ENCODE assay signal across 20 cellular contexts in the genomic region with DNA sequence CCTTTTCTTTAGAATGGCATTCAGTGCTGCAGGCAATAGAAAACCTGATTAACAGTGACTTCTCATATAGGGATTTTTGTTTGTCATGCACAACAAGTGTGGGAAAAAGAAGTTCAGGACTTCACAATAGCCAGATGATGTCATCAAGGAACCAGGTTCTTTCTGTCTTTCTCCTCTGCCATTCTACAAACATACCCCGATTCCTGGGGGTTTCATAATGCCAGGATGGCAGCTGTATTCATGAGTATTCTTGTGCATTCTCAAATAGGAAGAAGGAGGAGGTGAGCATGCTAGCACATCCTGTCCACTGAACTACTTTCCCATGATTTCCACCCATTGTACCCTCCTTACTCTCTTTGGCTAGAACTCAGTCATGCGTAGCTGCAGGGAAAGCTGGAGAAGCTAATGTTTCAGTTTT.
DNase-seq lines count a peak whose midpoint lies in the region; ATAC-seq, FAIRE-seq and TF ChIP-seq lines count a peak whose summit lies in the region.
"Had no signal": no experiment of that assay in that cellular context is flagged by ENCODE, and none has a peak within 500 bp of the region (broad histone marks: within the 10 kb centered on the region; RNA-seq: fewer than 3 reads in every experiment).

No MANE protein-coding gene starts in this region.

- H3K9me3 ChIP-seq in HepG2 (ENCODE audit: low read length) = no peaks in the 10 kb centered on the region
- no peaks in the 10 kb centered on the region for H3K9me3 ChIP-seq in right lobe of liver
- H3K9me3 ChIP-seq: SJCRH30 had no signal

- TF ChIP-seq EP300 in HepG2 (IDR thresholded peaks at IDR 0.05; ENCODE audit: low read depth in 2 of 2, low read length in 2 of 2) = no peak
- no peak for TF ChIP-seq EP300 in HepG2 (CRISPR knock-in tag; IDR thresholded peaks at IDR 0.05; ENCODE audit: borderline replicate concordance)

- TF ChIP-seq CTCF in HepG2 (CRISPR knock-in tag; IDR thresholded peaks at IDR 0.05) (no peak), right lobe of liver (IDR thresholded peaks at IDR 0.05) (no peak), endothelial cell (IDR thresholded peaks at IDR 0.05; ENCODE audit: unreplicated experiment) (no peak)

- H2AFZ ChIP-seq in HepG2 (ENCODE audit: low read length) = no peak overlapping the region

- H3K9me3 Mint-ChIP-seq in endothelial cell (ENCODE audit: unreplicated experiment) = no peaks in the 10 kb centered on the region
- H3K9me3 Mint-ChIP-seq in activated CD4-positive, alpha-beta memory T cell treated with anti-CD3 and anti-CD28 coated beads, Interleukin-2, amount 10 ng/mL, durations not matched to agents 7 days and 5 days = no peaks in the 10 kb centered on the region
- H3K9me3 Mint-ChIP-seq: H9 had no signal

- peaks cover 43% of the 10 kb centered on the region for H3K4me1 ChIP-seq in HepG2 (ENCODE audit: insufficient read depth, low read length)
- peaks cover 0 to 15% (median 3%) of the 10 kb centered on the region in 4 donors for H3K4me1 ChIP-seq in right lobe of liver

- no peak overlapping the region for H3K4me2 ChIP-seq in HepG2 (ENCODE audit: low read depth, low read length)

- DNase-seq in HepG2 (ENCODE audit: low spot score) (no peak), right lobe of liver (no peak), endothelial cell (ENCODE audit: low spot score) (peak; percentile 15), lung microvascular endothelial cell (ENCODE audit: low read depth in 2 of 2) (peak; percentile 31 to 96), NCI-H1417 treated with DMSO at 0.1 percent for 48 hours (lab: John Stamatoyannopoulos, UW) (no peak)
- no peak for DNase-seq in activated CD4-positive, alpha-beta memory T cell treated with anti-CD3 and anti-CD28 coated beads, Interleukin-2, amount 10 ng/mL, durations not matched to agents 7 days and 5 days
- DNase-seq: DMS153, EL, H9, NCI-H187 treated with DMSO at 0.1 percent for 48 hours, NCI-H2171 treated with DMSO at 0.1 percent for 48 hours, NCI-H446 treated with DMSO at 0.1 percent for 48 hours, NCI-H748 treated with DMSO at 0.1 percent for 48 hours, RPMI8226, SJCRH30 had no signal

- no peaks in the 10 kb centered on the region for H3K36me3 ChIP-seq in HepG2 (replicated peaks in 1 of 2; ENCODE audit: control insufficient read depth in 1 of 2, insufficient read depth in 2 of 2, low read length in 2 of 2)
- H3K36me3 ChIP-seq in right lobe of liver = no peaks in the 10 kb centered on the region
- H3K36me3 ChIP-seq: SJCRH30 had no signal

- in situ Hi-C loops in HepG2 (cut with HindIII; ENCODE audit: extremely low pct_ligation_motif_present, low pct_unique_long_range_greater_than_20kb) = no loop called here

- CTCF ChIA-PET in HepG2 (lab: Yijun Ruan, JAX; ENCODE audit: low intra/inter-chr PET ratio, low total read pairs) = no interaction called here
- CTCF ChIA-PET in activated CD4-positive, alpha-beta memory T cell treated with anti-CD3 and anti-CD28 coated beads, Interleukin-2, amount 10 ng/mL, durations not matched to agents 7 days and 5 days (lab: Charles Lee) = no interaction called here

- peak overlapping the region; percentile 92 for H3K27ac Mint-ChIP-seq in endothelial cell (ENCODE audit: unreplicated experiment)
- H3K27ac Mint-ChIP-seq in activated CD4-positive, alpha-beta memory T cell treated with anti-CD3 and anti-CD28 coated beads, Interleukin-2, amount 10 ng/mL, durations not matched to agents 7 days and 5 days = no peak overlapping the region
- H3K27ac Mint-ChIP-seq: H9 had no signal

- H3K79me2 ChIP-seq in HepG2 (ENCODE audit: insufficient read depth, low read length) = no peaks in the 10 kb centered on the region

- FAIRE-seq in HepG2 (lab: Jason Lieb, UNC) = no peak
- FAIRE-seq: GM19239, HTR-8/SVneo had no signal

- H3K9ac ChIP-seq in HepG2 (ENCODE audit: insufficient read depth, low read depth, low read length) = no peak overlapping the region

- ATAC-seq in HepG2 = no peak
- ATAC-seq in right lobe of liver = no peak
- no peak for ATAC-seq in HG03469 (IDR thresholded peaks at IDR 0.05; ENCODE audit: unreplicated experiment)

- POLR2A ChIA-PET in HepG2 (lab: Yijun Ruan, JAX) = no interaction called here
- POLR2A ChIA-PET in activated CD4-positive, alpha-beta memory T cell treated with anti-CD3 and anti-CD28 coated beads, Interleukin-2, amount 10 ng/mL, durations not matched to agents 7 days and 5 days (lab: Charles Lee) = no interaction called here

- WGBS in HepG2 (ENCODE audit: low lambda C conversion rate) = 91% methylated on average over 2 of the region's 2 CpGs
- 80% methylated on average over 2 of the region's 2 CpGs for WGBS in right lobe of liver (ENCODE audit: insufficient coverage, low coverage, low lambda C conversion rate, missing lambda C conversion rate)

- H3K4me3 Mint-ChIP-seq in endothelial cell (ENCODE audit: unreplicated experiment) = no peak overlapping the region
- H3K4me3 Mint-ChIP-seq in activated CD4-positive, alpha-beta memory T cell treated with anti-CD3 and anti-CD28 coated beads, Interleukin-2, amount 10 ng/mL, durations not matched to agents 7 days and 5 days = no peak overlapping the region
- H3K4me3 Mint-ChIP-seq: H9 had no signal

- H3K36me3 Mint-ChIP-seq in endothelial cell (ENCODE audit: low read depth, unreplicated experiment) = no peaks in the 10 kb centered on the region
- no peaks in the 10 kb centered on the region for H3K36me3 Mint-ChIP-seq in activated CD4-positive, alpha-beta memory T cell treated with anti-CD3 and anti-CD28 coated beads, Interleukin-2, amount 10 ng/mL, durations not matched to agents 7 days and 5 days (ENCODE audit: low read depth)

- no peaks in the 10 kb centered on the region for H4K20me1 ChIP-seq in HepG2 (ENCODE audit: insufficient read depth, low read length)

- TF ChIP-seq POLR2A in HepG2 (IDR thresholded peaks at IDR 0.05; ENCODE audit: insufficient read depth in 1 of 2, low read depth in 2 of 2, low read length in 2 of 2) = no peak
- no peak for TF ChIP-seq POLR2A in right lobe of liver (IDR thresholded peaks at IDR 0.05)

- intact Hi-C loops in HepG2 (cut with micrococcal nuclease; ENCODE audit: unreplicated experiment) = no loop called here
- intact Hi-C loops in right lobe of liver (cut with DNase I) = no loop called here

- no peak overlapping the region for H3K4me3 ChIP-seq in HepG2 (replicated peaks in 1 of 3; ENCODE audit: insufficient read depth in 1 of 3, low read depth in 2 of 3, low read length in 3 of 3)
- H3K4me3 ChIP-seq in right lobe of liver = no peak overlapping the region
- H3K4me3 ChIP-seq: SJCRH30 had no signal

- BruUV-seq in HepG2 (replicated peaks; lab: Mats Ljungman, UMichigan) = no TSS peak

- H3K27me3 ChIP-seq in HepG2 (ENCODE audit: control insufficient read depth in 1 of 2, insufficient read depth in 2 of 2, low read length in 2 of 2) (no peaks in the 10 kb centered on the region), right lobe of liver (no peaks in the 10 kb centered on the region)
- H3K27me3 ChIP-seq: SJCRH30 had no signal

- H3K27ac ChIP-seq in HepG2 (ENCODE audit: extremely low read length, insufficient read depth, low read length) (no peak overlapping the region), right lobe of liver (no peak overlapping the region)
- H3K27ac ChIP-seq: C4-2B, HL-60, SJCRH30 had no signal

- H3K27me3 Mint-ChIP-seq in endothelial cell (ENCODE audit: unreplicated experiment) = no peaks in the 10 kb centered on the region
- no peaks in the 10 kb centered on the region for H3K27me3 Mint-ChIP-seq in activated CD4-positive, alpha-beta memory T cell treated with anti-CD3 and anti-CD28 coated beads, Interleukin-2, amount 10 ng/mL, durations not matched to agents 7 days and 5 days

- peaks cover 67% of the 10 kb centered on the region for H3K4me1 Mint-ChIP-seq in endothelial cell (ENCODE audit: unreplicated experiment)
- H3K4me1 Mint-ChIP-seq in activated CD4-positive, alpha-beta memory T cell treated with anti-CD3 and anti-CD28 coated beads, Interleukin-2, amount 10 ng/mL, durations not matched to agents 7 days and 5 days = no peaks in the 10 kb centered on the region

- no peak for TF ChIP-seq RAD21 in HepG2 (CRISPR knock-in tag; IDR thresholded peaks at IDR 0.05)

TF ChIP-seq in HepG2, 621 proteins besides CTCF, POLR2A, EP300 and RAD21:
- TF ChIP-seq ATF7 (IDR thresholded peaks at IDR 0.05) (peak; percentile 85), ATF7 (CRISPR knock-in tag; IDR thresholded peaks at IDR 0.05) (no peak), CREB1 (IDR thresholded peaks at IDR 0.05) (peak; percentile 32; the same call in 1 of the 2 replicates), CREB1 (CRISPR knock-in tag; IDR thresholded peaks at IDR 0.05) (no peak), PTBP1 (IDR thresholded peaks at IDR 0.05; ENCODE audit: low read depth, low read length, poor library complexity, severe bottlenecking) (no peak)

Comparison
In these comparisons a context has a peak if more than half of its experiments do, and no peak if none do; other contexts are left out.
1. DNase-seq: peak in endothelial cell (single experiment) and lung microvascular endothelial cell (2 of 2); none in HepG2 (single experiment), right lobe of liver (0 of 3), activated CD4-positive, alpha-beta memory T cell treated with anti-CD3 and anti-CD28 coated beads, Interleukin-2, amount 10 ng/mL, durations not matched to agents 7 days and 5 days (single experiment) and NCI-H1417 treated with DMSO at 0.1 percent for 48 hours (single experiment).